ENCODE assay signal across 8 cellular contexts in genomic region chr1:155561812-155562580, GRCh38. TPM values are rescaled to one million over a fixed set of nuclear protein-coding genes. Genes with fewer than 3 reads are reported as not detected.
DNase-seq lines count a peak whose midpoint lies in the region; ATAC-seq and TF ChIP-seq lines count a peak whose summit lies in the region.
"Not testable (repeated sequence)": the region's sequence is repeated elsewhere in the genome, so short reads cannot be mapped to it uniquely, and the experiment has no call there.

No MANE protein-coding gene starts in this region.

- peak overlapping the region; percentile 80 to 98 (median 91) for H3K4me3 ChIP-seq in mammary epithelial cell (replicated peaks in 1 of 3; ENCODE audit: insufficient read depth in 1 of 3, low read depth in 2 of 3, low read length in 3 of 3)
- peak overlapping the region; percentile 89 for H3K4me3 ChIP-seq in iPS-15b (ENCODE audit: low read depth, low read length)
- peak overlapping the region; percentile 97 for H3K4me3 ChIP-seq in rectal smooth muscle tissue (ENCODE audit: low read length)
- peak overlapping the region; percentile 99 for H3K4me3 ChIP-seq in thoracic aorta

- in situ Hi-C loops in mammary epithelial cell (cut with MboI; ENCODE audit: low sequenced_read_pairs in 2 of 2): not testable (repeated sequence)

- peak overlapping the region; percentile 73 for H3K4me2 ChIP-seq in mammary epithelial cell (ENCODE audit: insufficient read depth, low read depth, low read length)

- H3K9me3 ChIP-seq in mammary epithelial cell (replicated peaks; ENCODE audit: insufficient read depth, low read length); iPS-15b (ENCODE audit: control insufficient read depth, insufficient read depth, low read length); thoracic aorta: not testable (repeated sequence)

- peaks cover 93% of the 10 kb centered on the region for H3K79me2 ChIP-seq in mammary epithelial cell (ENCODE audit: insufficient read depth, low read length)

- ATAC-seq in GM18502 (IDR thresholded peaks at IDR 0.05; ENCODE audit: poor library complexity, unreplicated experiment): peak; percentile 35
- peak; percentile 13 for ATAC-seq in HG02870 (IDR thresholded peaks at IDR 0.05; ENCODE audit: unreplicated experiment)
- ATAC-seq in thoracic aorta (ENCODE audit: insufficient number of reproducible peaks, low FRiP score, low read depth): peak; percentile 32

- DNase-seq in NCI-H2196 (lab: John Stamatoyannopoulos, UW; ENCODE audit: unreplicated experiment) (peak; percentile 50), mammary epithelial cell (peak; percentile 43)
- DNase-seq in activated CD4-positive, alpha-beta T cell treated with anti-CD3 and anti-CD28 coated beads, Interleukin-2, amount 50 U/mL, for 1 hour: peak; percentile 62
- DNase-seq in thoracic aorta (ENCODE audit: low spot score): not testable (repeated sequence)

- CTCF ChIA-PET in mammary epithelial cell (lab: Charles Lee; ENCODE audit: low non-redundant PET): not testable (repeated sequence)

- peak overlapping the region; percentile 97 for H2AFZ ChIP-seq in mammary epithelial cell (ENCODE audit: low read depth, low read length)

- H3K27ac ChIP-seq in mammary epithelial cell (ENCODE audit: insufficient read depth, low read depth, low read length) (peak overlapping the region; percentile 68), rectal smooth muscle tissue (ENCODE audit: low read depth, low read length) (peak overlapping the region; percentile 100), thoracic aorta (peak overlapping the region; percentile 92 to 98)

- H3K36me3 ChIP-seq in mammary epithelial cell (ENCODE audit: insufficient read depth, low read length); iPS-15b (ENCODE audit: control insufficient read depth, insufficient read depth, low read length); rectal smooth muscle tissue (ENCODE audit: control insufficient read depth, insufficient read depth, low read length); thoracic aorta: not testable (repeated sequence)

- intact Hi-C loops in mammary epithelial cell (cut with micrococcal nuclease): loop anchor here (10.0 kb wide), 1 partner anchor 237 kb away; the partner anchor contains the start of gene RUSC1

- 0% methylated on average over 12 of the region's 54 CpGs for WGBS in mammary epithelial cell (ENCODE audit: low coverage, missing lambda C conversion rate)

- H4K20me1 ChIP-seq in mammary epithelial cell (ENCODE audit: insufficient read depth, low read length): not testable (repeated sequence)

- BruUV-seq in mammary epithelial cell (replicated peaks; lab: Mats Ljungman, UMichigan): not testable (repeated sequence)

- TF ChIP-seq CTCF in mammary epithelial cell (conservative IDR thresholded peaks at IDR 0.05 in 1 of 2, IDR thresholded peaks at IDR 0.05 in 1 of 2; ENCODE audit: extremely low read depth in 1 of 2, insufficient read depth in 1 of 2, low read depth in 1 of 2, low read length in 2 of 2); thoracic aorta (IDR thresholded peaks at IDR 0.05): not testable (repeated sequence)

- H3K4me1 ChIP-seq in mammary epithelial cell (ENCODE audit: insufficient read depth, low read length); iPS-15b (ENCODE audit: control insufficient read depth, insufficient read depth, low read length): not testable (repeated sequence)
- peaks cover 15% of the 10 kb centered on the region for H3K4me1 ChIP-seq in rectal smooth muscle tissue (ENCODE audit: control insufficient read depth, insufficient read depth, low read length)
- peaks cover 30 to 44% of the 10 kb centered on the region in 2 donors for H3K4me1 ChIP-seq in thoracic aorta (ENCODE audit: control insufficient read depth in 1 of 2, low read depth in 2 of 2)

- not testable (repeated sequence) for H3K27me3 ChIP-seq in mammary epithelial cell (ENCODE audit: insufficient read depth, low read length); iPS-15b (ENCODE audit: control insufficient read depth, insufficient read depth, low read length); rectal smooth muscle tissue (ENCODE audit: control insufficient read depth, insufficient read depth, low read length); thoracic aorta (replicated peaks; ENCODE audit: insufficient read depth)

- dilution Hi-C loops in mammary epithelial cell (cut with HindIII; ENCODE audit: low sequenced_read_pairs): not testable (repeated sequence)

- H3K9ac ChIP-seq in mammary epithelial cell (ENCODE audit: insufficient read depth, low read length): peak overlapping the region; percentile 94
- H3K9ac ChIP-seq in iPS-15b (ENCODE audit: low read depth, low read length): peak overlapping the region; percentile 89
- H3K9ac ChIP-seq in rectal smooth muscle tissue (ENCODE audit: low read length): peak overlapping the region; percentile 93

RNA-seq across cellular contexts. Expression of gene ASH1L, which starts 0.6 kb away (rescaled TPM):
- total RNA-seq in mammary epithelial cell: 10 to 100 TPM; 30.2 to 32.1 TPM
- 12.9 TPM for polyA plus RNA-seq in mammary epithelial cell
- 32.8 TPM for polyA minus RNA-seq in mammary epithelial cell
- total RNA-seq in thoracic aorta: 10 to 100 TPM; 52.7 to 84.2 TPM

RNA-seq across cellular contexts. Expression of gene MSTO1, which starts 48.0 kb away (rescaled TPM):
- 10 to 100 TPM; 21.5 to 64.7 TPM for total RNA-seq in mammary epithelial cell
- polyA plus RNA-seq in mammary epithelial cell: 29.2 TPM
- polyA minus RNA-seq in mammary epithelial cell: 84.5 TPM
- total RNA-seq in thoracic aorta: 10 to 100 TPM; 15.0 to 25.7 TPM
